Comparison of ENCODE assay signal across 1 cellular context in genomic region chr3:186208328-186208989, GRCh38.
TF ChIP-seq lines count a peak whose summit lies in the region.

No MANE protein-coding gene starts in this region.

TF ChIP-seq in GM12878, 131 proteins besides CTCF, POLR2A, EP300 and RAD21 (continued from another document):
- TF ChIP-seq ZBTB33 (IDR thresholded peaks at IDR 0.05) = no peak
- no peak for TF ChIP-seq CBFB (IDR thresholded peaks at IDR 0.05; ENCODE audit: low read depth)
- no peak for TF ChIP-seq TCF7 (IDR thresholded peaks at IDR 0.05; ENCODE audit: borderline replicate concordance)
- TF ChIP-seq ASH2L (IDR thresholded peaks at IDR 0.05; ENCODE audit: borderline replicate concordance, low read depth) = no peak
- TF ChIP-seq PBX3 (IDR thresholded peaks at IDR 0.05; ENCODE audit: insufficient replicate concordance, low read depth, low read length) = no peak
- TF ChIP-seq FOXK2 (IDR thresholded peaks at IDR 0.05) = no peak
- TF ChIP-seq JUNB (IDR thresholded peaks at IDR 0.05) = no peak
- TF ChIP-seq GABPA (IDR thresholded peaks at IDR 0.05; ENCODE audit: low read depth) = no peak
- no peak for TF ChIP-seq RFX5 (IDR thresholded peaks at IDR 0.05; ENCODE audit: low read depth, low read length)
- TF ChIP-seq HDGF (IDR thresholded peaks at IDR 0.05) = no peak
- TF ChIP-seq NFXL1 (IDR thresholded peaks at IDR 0.05; ENCODE audit: borderline replicate concordance) = no peak
- TF ChIP-seq GATAD2B (conservative IDR thresholded peaks at IDR 0.05; ENCODE audit: low read depth) = no peak
- TF ChIP-seq KAT2A (conservative IDR thresholded peaks at IDR 0.05; ENCODE audit: control insufficient read depth, low read depth, low read length) = no peak
- TF ChIP-seq PML (IDR thresholded peaks at IDR 0.05; ENCODE audit: low read length) = no peak
- TF ChIP-seq NR2C2 (IDR thresholded peaks at IDR 0.05; ENCODE audit: borderline replicate concordance, control insufficient read depth, insufficient read length, low read depth) = no peak
- TF ChIP-seq RCOR1 (conservative IDR thresholded peaks at IDR 0.05; ENCODE audit: low read depth, low read length) = no peak
